10 cellular contexts compared by ENCODE assay signal in the genomic region with DNA sequence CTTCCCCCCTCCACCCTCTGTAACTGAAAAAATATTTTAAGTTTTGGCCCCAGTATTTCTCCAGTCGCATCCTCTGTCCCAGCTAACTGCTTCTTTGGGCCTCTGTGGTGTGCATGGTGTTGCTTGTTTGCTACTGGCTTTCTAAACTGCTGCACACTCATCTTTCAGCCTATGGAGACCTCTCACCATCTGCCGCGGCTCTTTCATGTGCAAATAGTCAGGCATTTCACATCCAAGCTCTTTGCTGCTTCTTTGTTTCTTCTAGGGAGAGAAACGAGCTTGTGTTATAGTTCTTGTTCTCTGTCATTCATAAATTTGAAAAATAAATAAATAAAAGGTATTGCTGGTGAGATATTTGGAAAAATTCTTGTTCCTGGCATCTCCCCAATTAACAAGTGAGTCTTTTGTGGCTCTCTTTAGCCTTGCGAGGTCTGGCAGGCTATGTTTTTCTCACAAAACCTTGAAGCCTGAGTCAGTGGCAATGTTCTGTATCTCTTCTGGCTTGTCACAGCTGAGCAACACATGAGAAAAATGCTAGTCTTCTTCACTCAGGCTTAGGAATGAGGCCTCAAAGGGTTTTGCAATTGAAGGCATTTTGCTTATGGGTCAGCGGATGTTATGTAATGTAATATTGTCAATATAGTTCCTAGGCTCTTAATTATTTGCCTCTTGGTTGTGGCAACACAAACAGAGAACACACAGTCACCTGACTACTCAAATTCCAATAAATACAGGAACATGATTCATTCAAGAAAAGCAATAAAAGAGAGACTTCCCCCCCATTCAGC.
DNase-seq lines count a peak whose midpoint lies in the region; ATAC-seq and TF ChIP-seq lines count a peak whose summit lies in the region.
"Had no signal": no experiment of that assay in that cellular context is flagged by ENCODE, and none has a peak within 500 bp of the region (broad histone marks: within the 10 kb centered on the region; RNA-seq: fewer than 3 reads in every experiment).

No MANE protein-coding gene starts in this region.

- BruUV-seq in PC-9 (replicated peaks; lab: Mats Ljungman, UMichigan) = no TSS peak

- CTCF ChIA-PET in PC-9 (lab: Charles Lee) = no interaction called here
- CTCF ChIA-PET in naive thymus-derived CD4-positive, alpha-beta T cell (lab: Charles Lee) = no interaction called here

- H3K27ac Mint-ChIP-seq in naive thymus-derived CD4-positive, alpha-beta T cell = no peak overlapping the region

- H3K9me2 ChIP-seq in GM23248 (ENCODE audit: insufficient read depth) = no peaks in the 10 kb centered on the region
- no peaks in the 10 kb centered on the region for H3K9me2 ChIP-seq in PC-9 (ENCODE audit: insufficient read depth)

- peak overlapping the region; percentile 81 for H3K27ac ChIP-seq in GM23248
- peak overlapping the region; percentile 72 for H3K27ac ChIP-seq in PC-9
- peak overlapping the region; percentile 85 for H3K27ac ChIP-seq in osteoblast (ENCODE audit: low read depth, low read length)
- no peak overlapping the region for H3K27ac ChIP-seq in naive thymus-derived CD4-positive, alpha-beta T cell (ENCODE audit: low read depth, low read length)

- DNase-seq in GM23248 = peak; percentile 98
- DNase-seq in PC-9 = peak in 1 of 2 experiments; percentile 93
- peak; percentile 53 for DNase-seq in fibroblast of the conjunctiva (ENCODE audit: low read depth)
- peak; percentile 69 for DNase-seq in osteoblast (ENCODE audit: insufficient read length, low spot score, missing footprints)
- no peak for DNase-seq in KBM-7
- DNase-seq in GM20000 (ENCODE audit: low spot score) = no peak
- DNase-seq in naive thymus-derived CD4-positive, alpha-beta T cell = no peak
- DNase-seq: DND-41; effector CD4-positive, alpha-beta T cell had no signal

- H3K4me2 ChIP-seq in GM23248 (ENCODE audit: unreplicated experiment) = peak overlapping the region; percentile 47
- peak overlapping the region; percentile 54 for H3K4me2 ChIP-seq in PC-9
- H3K4me2 ChIP-seq in osteoblast (ENCODE audit: insufficient read depth, low read length) = peak overlapping the region; percentile 33

- H3K4me1 ChIP-seq in GM23248 (ENCODE audit: insufficient read depth) (peaks cover 15% of the 10 kb centered on the region), PC-9 (replicated peaks; ENCODE audit: insufficient read depth) (peaks cover 21% of the 10 kb centered on the region), osteoblast (ENCODE audit: insufficient read depth, low read length) (peaks cover 28% of the 10 kb centered on the region)
- no peaks in the 10 kb centered on the region for H3K4me1 ChIP-seq in naive thymus-derived CD4-positive, alpha-beta T cell (ENCODE audit: control insufficient read depth in 2 of 2, insufficient read depth in 2 of 2, low read length in 2 of 2)

- H3F3A ChIP-seq in GM23248 (ENCODE audit: insufficient read depth) = peaks cover 21% of the 10 kb centered on the region
- peaks cover 20% of the 10 kb centered on the region; the same call in 1 of the 2 replicates for H3F3A ChIP-seq in PC-9 (ENCODE audit: insufficient read depth, low read depth)

- H3K27me3 ChIP-seq in GM23248 (replicated peaks; ENCODE audit: insufficient read depth) (no peaks in the 10 kb centered on the region), PC-9 (ENCODE audit: insufficient read depth, low read depth) (no peaks in the 10 kb centered on the region), osteoblast (ENCODE audit: insufficient read depth, low read length) (no peaks in the 10 kb centered on the region)
- H3K27me3 ChIP-seq in naive thymus-derived CD4-positive, alpha-beta T cell (ENCODE audit: control insufficient read depth in 2 of 2, insufficient read depth in 2 of 2, low read length in 2 of 2) = no peaks in the 10 kb centered on the region

- no peaks in the 10 kb centered on the region for H4K20me1 ChIP-seq in GM23248 (ENCODE audit: insufficient read depth)
- no peaks in the 10 kb centered on the region for H4K20me1 ChIP-seq in PC-9 (ENCODE audit: insufficient read depth)
- H4K20me1 ChIP-seq in osteoblast (ENCODE audit: insufficient read depth, low read length) = no peaks in the 10 kb centered on the region

- no peak overlapping the region for H3K4me3 Mint-ChIP-seq in naive thymus-derived CD4-positive, alpha-beta T cell

- no peaks in the 10 kb centered on the region for H3K36me3 ChIP-seq in GM23248 (ENCODE audit: low read depth)
- no peaks in the 10 kb centered on the region for H3K36me3 ChIP-seq in PC-9 (ENCODE audit: low read depth)
- no peaks in the 10 kb centered on the region for H3K36me3 ChIP-seq in osteoblast (ENCODE audit: insufficient read depth, low read length)
- no peaks in the 10 kb centered on the region for H3K36me3 ChIP-seq in naive thymus-derived CD4-positive, alpha-beta T cell (ENCODE audit: control insufficient read depth in 2 of 3, insufficient read depth in 3 of 3, low read length in 3 of 3)

- intact Hi-C loops in PC-9 (cut with micrococcal nuclease; ENCODE audit: unreplicated experiment) = no loop called here
- intact Hi-C loops in naive thymus-derived CD4-positive, alpha-beta T cell (cut with micrococcal nuclease) = no loop called here

- ATAC-seq in GM21423 (IDR thresholded peaks at IDR 0.05; ENCODE audit: unreplicated experiment) = no peak
- no peak for ATAC-seq in naive thymus-derived CD4-positive, alpha-beta T cell

- 20 to 21% methylated on average over 6 of the region's 6 CpGs for WGBS in GM23248 (ENCODE audit: low coverage in 1 of 2, low lambda C conversion rate in 2 of 2, missing lambda C conversion rate in 2 of 2), 2 experiments

- POLR2A ChIA-PET in PC-9 (lab: Charles Lee; ENCODE audit: unreplicated experiment) = interaction anchor here (0.6 kb wide), 1 partner anchor 147 kb away, joined by 10 read pairs; no protein-coding TSS in a partner anchor
- POLR2A ChIA-PET in naive thymus-derived CD4-positive, alpha-beta T cell (lab: Charles Lee) = no interaction called here

- H3K79me2 ChIP-seq in GM23248 (ENCODE audit: insufficient read depth) (no peaks in the 10 kb centered on the region), PC-9 (ENCODE audit: low read depth) (no peaks in the 10 kb centered on the region), osteoblast (ENCODE audit: insufficient read depth, low read length) (no peaks in the 10 kb centered on the region)

- in situ Hi-C loops in GM23248 (cut with MboI) (no loop called here), KBM-7 (cut with MboI; ENCODE audit: low pct_unique_long_range_greater_than_20kb, low sequenced_read_pairs) (no loop called here)

- H3K36me3 Mint-ChIP-seq in naive thymus-derived CD4-positive, alpha-beta T cell = peaks cover 0 to 4% (median 3%) of the 10 kb centered on the region in 5 donors

- H3K9me3 Mint-ChIP-seq in naive thymus-derived CD4-positive, alpha-beta T cell = peaks cover 0 to 45% (median 9%) of the 10 kb centered on the region in 11 donors

- TF ChIP-seq CTCF in PC-9 (conservative IDR thresholded peaks at IDR 0.05) = no peak
- TF ChIP-seq CTCF in osteoblast (IDR thresholded peaks at IDR 0.05; ENCODE audit: extremely low read depth, low read depth, low read length) = no peak
- no peak for TF ChIP-seq CTCF in GM20000 (IDR thresholded peaks at IDR 0.05; ENCODE audit: extremely low read depth, missing control alignments)

- H3K9me3 ChIP-seq in GM23248 (ENCODE audit: low read depth) (no peaks in the 10 kb centered on the region), PC-9 (ENCODE audit: insufficient read depth, low read depth) (no peaks in the 10 kb centered on the region), osteoblast (ENCODE audit: low read depth, low read length) (no peaks in the 10 kb centered on the region)
- no peaks in the 10 kb centered on the region for H3K9me3 ChIP-seq in naive thymus-derived CD4-positive, alpha-beta T cell (ENCODE audit: control insufficient read depth in 2 of 3, low read length in 3 of 3)

- peak overlapping the region; percentile 66 for H3K9ac ChIP-seq in GM23248

- H2AFZ ChIP-seq in GM23248 (no peak overlapping the region), PC-9 (no peak overlapping the region), osteoblast (ENCODE audit: low read length) (no peak overlapping the region)

- H3K4me1 Mint-ChIP-seq in naive thymus-derived CD4-positive, alpha-beta T cell = no peaks in the 10 kb centered on the region

- H3K27me3 Mint-ChIP-seq in naive thymus-derived CD4-positive, alpha-beta T cell = no peaks in the 10 kb centered on the region

- H3K4me3 ChIP-seq in GM23248 = 0 out of 2 replicates have a peak overlapping the region, but pooled peaks have one; percentile 4
- no peak overlapping the region for H3K4me3 ChIP-seq in PC-9
- no peak overlapping the region for H3K4me3 ChIP-seq in osteoblast (ENCODE audit: insufficient read depth, low read length)
- H3K4me3 ChIP-seq in naive thymus-derived CD4-positive, alpha-beta T cell (ENCODE audit: low read length) = no peak overlapping the region

Comparison
In these comparisons a context has a peak if more than half of its experiments do, and no peak if none do; other contexts are left out.
1. DNase-seq: peak in GM23248 (single experiment), fibroblast of the conjunctiva (single experiment) and osteoblast (single experiment); none in KBM-7 (single experiment), GM20000 (single experiment) and naive thymus-derived CD4-positive, alpha-beta T cell (0 of 9).
2. Peak in every context shown above with its lines, with median percentiles within 50 percentile points of each other: H3K4me2 ChIP-seq.